In genomic region chr10:69388488-69388887, GRCh38 we compare ENCODE assay signal across 26 cellular contexts. TPM values are rescaled to one million over a fixed set of nuclear protein-coding genes. Genes with fewer than 3 reads are reported as not detected.
"Had no signal": no experiment of that assay in that cellular context is flagged by ENCODE, and none has a peak within 500 bp of the region (broad histone marks: within the 10 kb centered on the region; RNA-seq: fewer than 3 reads in every experiment).

No MANE protein-coding gene starts in this region.

- H3K9me3 Mint-ChIP-seq: neural crest cell; stimulated activated naive B cell treated with anti-CD40 and anti-IgM and Interleukin-4, amounts not matched to agents 10 μg/mL and 1 μg/mL and 100 μg/mL, for 72 hours; stimulated activated naive CD8-positive, alpha-beta T cell treated with anti-CD3 and anti-CD28 coated beads, Interleukin-15, amount 100 ng/mL, for 72 hours had no signal

- FAIRE-seq: endothelial cell of umbilical vein, kidney had no signal

- H3K27ac Mint-ChIP-seq: stimulated activated naive B cell treated with anti-CD40 and anti-IgM and Interleukin-4, amounts not matched to agents 10 μg/mL and 1 μg/mL and 100 μg/mL, for 72 hours; stimulated activated naive CD8-positive, alpha-beta T cell treated with anti-CD3 and anti-CD28 coated beads, Interleukin-15, amount 100 ng/mL, for 72 hours had no signal

- H3K9me3 ChIP-seq: colonic mucosa, left ventricle myocardium inferior, lower lobe of right lung, spleen, testis, transverse colon had no signal

- H3K27me3 Mint-ChIP-seq: naive B cell; stimulated activated naive B cell treated with anti-CD40 and anti-IgM and Interleukin-4, amounts not matched to agents 10 μg/mL and 1 μg/mL and 100 μg/mL, for 72 hours; stimulated activated naive CD8-positive, alpha-beta T cell treated with anti-CD3 and anti-CD28 coated beads, Interleukin-15, amount 100 ng/mL, for 72 hours had no signal

- H3K27me3 ChIP-seq: colonic mucosa, hepatocyte, spleen, testis, transverse colon had no signal

- H3K4me3 ChIP-seq: colonic mucosa, hepatocyte, left ventricle myocardium inferior, lower lobe of right lung, spleen, testis, transverse colon had no signal

- H3K79me2 ChIP-seq: hepatocyte had no signal

- H3K4me3 Mint-ChIP-seq: naive B cell; neural crest cell; stimulated activated naive CD8-positive, alpha-beta T cell treated with anti-CD3 and anti-CD28 coated beads, Interleukin-15, amount 100 ng/mL, for 72 hours had no signal

- H3K4me2 ChIP-seq: hepatocyte had no signal

- H2AFZ ChIP-seq: hepatocyte had no signal

- H3K27ac ChIP-seq: colonic mucosa, hepatocyte, left ventricle myocardium inferior, lower lobe of right lung, spleen, testis, transverse colon had no signal

- H3K36me3 ChIP-seq: colonic mucosa had no signal

- DNase-seq: colonic mucosa; dermis blood vessel endothelial cell; erythroblast; foreskin melanocyte; head of caudate nucleus; kidney; left cardiac atrium; left ventricle myocardium inferior; lower lobe of right lung; mesenchymal stem cell; midbrain; naive B cell; spleen; stimulated activated CD4-positive, alpha-beta T cell treated with anti-CD3 and anti-CD28 coated beads, Interleukin-15, amount 100 ng/mL, for 24 hours; stimulated activated CD4-positive, alpha-beta T cell treated with anti-CD3 and anti-CD28 coated beads, Interleukin-1b, Interleukin-23, amount 100 ng/mL, for 48 hours; stimulated activated CD4-positive, alpha-beta T cell treated with anti-CD3 and anti-CD28 coated beads, Interleukin-4, amount 100 ng/mL, for 24 hours; stimulated activated naive B cell treated with anti-CD40 and anti-IgM and Interleukin-4, amounts not matched to agents 10 μg/mL and 1 μg/mL and 100 μg/mL, for 72 hours; stimulated activated naive CD8-positive, alpha-beta T cell treated with anti-CD3 and anti-CD28 coated beads, Interleukin-15, amount 100 ng/mL, for 72 hours; testis; transverse colon had no signal

- ATAC-seq: left cardiac atrium; lower lobe of right lung; sciatic nerve; stimulated activated naive B cell treated with anti-CD40 and anti-IgM and Interleukin-4, amounts not matched to agents 10 μg/mL and 1 μg/mL and 100 μg/mL, for 72 hours; stimulated activated naive CD8-positive, alpha-beta T cell treated with anti-CD3 and anti-CD28 coated beads, Interleukin-15, amount 100 ng/mL, for 72 hours had no signal

RNA-seq across cellular contexts. Expression of gene TACR2, which starts 28.2 kb away (rescaled TPM):
- total RNA-seq: endothelial cell of umbilical vein, left ventricle myocardium inferior, neural crest cell, osteocyte, skeletal muscle tissue had no signal
- polyA plus RNA-seq: hepatocyte had no signal
